31 cellular contexts compared by ENCODE assay signal in genomic region chr6:135672256-135672655, GRCh38.
"Had no signal": no experiment of that assay in that cellular context is flagged by ENCODE, and none has a peak within 500 bp of the region (broad histone marks: within the 10 kb centered on the region; RNA-seq: fewer than 3 reads in every experiment).

No MANE protein-coding gene starts in this region.

- H3K9ac ChIP-seq: neural progenitor cell, parathyroid adenoma had no signal

- H3K9me3 Mint-ChIP-seq: immature natural killer cell; naive B cell; natural killer cell; nephron progenitor cell; stimulated activated naive B cell treated with anti-CD40 and anti-IgM and Interleukin-4, amounts not matched to agents 10 μg/mL and 1 μg/mL and 100 μg/mL, for 72 hours; stimulated activated naive CD8-positive, alpha-beta T cell treated with anti-CD3 and anti-CD28 coated beads, Interleukin-15, Interleukin-2, amounts not matched to agents 100 ng/mL and 50 ng/mL, for 24 hours had no signal

- H3K27ac Mint-ChIP-seq: immature natural killer cell; mesothelial cell of epicardium; natural killer cell; nephron progenitor cell; neural progenitor cell; stimulated activated naive B cell treated with anti-CD40 and anti-IgM and Interleukin-4, amounts not matched to agents 10 μg/mL and 1 μg/mL and 100 μg/mL, for 72 hours had no signal

- H3K4me1 Mint-ChIP-seq: immature natural killer cell, natural killer cell, neural progenitor cell had no signal

- H2AFZ ChIP-seq: neural progenitor cell, parathyroid adenoma had no signal

- H3K4me1 ChIP-seq: left lung, lower lobe of right lung, neural progenitor cell, parathyroid adenoma, thyroid gland had no signal

- ATAC-seq: heart left ventricle; left colon; left lung; lower lobe of right lung; natural killer cell; psoas muscle; sciatic nerve; stimulated activated naive B cell treated with anti-CD40 and anti-IgM and Interleukin-4, amounts not matched to agents 10 μg/mL and 1 μg/mL and 100 μg/mL, for 72 hours had no signal

- H3K27ac ChIP-seq: heart left ventricle, left lung, lower lobe of right lung, neural progenitor cell, neutrophil, parathyroid adenoma, psoas muscle, skin epidermis, thyroid gland, transverse colon, upper lobe of left lung had no signal

- DNase-seq: heart left ventricle; hypothalamus; immature natural killer cell; kidney; left colon; lower lobe of right lung; mammary epithelial cell; mesendoderm; naive B cell; natural killer cell; nephron progenitor cell; occipital lobe; stimulated activated CD4-positive, alpha-beta T cell treated with anti-CD3 and anti-CD28 coated beads, Interleukin-12 subunit alpha, Interleukin-12 subunit beta, amount 100 ng/mL, for 4 hours; stimulated activated CD4-positive, alpha-beta T cell treated with anti-CD3 and anti-CD28 coated beads, Interleukin-15, amount 100 ng/mL, for 24 hours; stimulated activated CD4-positive, alpha-beta T cell treated with anti-CD3 and anti-CD28 coated beads, Interleukin-2, amount 100 ng/mL, for 24 hours; stimulated activated CD4-positive, alpha-beta T cell treated with anti-CD3 and anti-CD28 coated beads, Interleukin-4, amount 100 ng/mL, for 1 hour; stimulated activated naive B cell treated with anti-CD40 and anti-IgM and Interleukin-4, amounts not matched to agents 10 μg/mL and 1 μg/mL and 100 μg/mL, for 72 hours; substantia nigra; thyroid gland; transverse colon; upper lobe of left lung had no signal

- H3K4me2 ChIP-seq: neural progenitor cell had no signal

- H3K4me3 ChIP-seq: heart left ventricle, left lung, lower lobe of right lung, neural progenitor cell, psoas muscle, skin epidermis, thyroid gland, transverse colon, upper lobe of left lung had no signal

- FAIRE-seq: islet of Langerhans, kidney had no signal

- H3K9me3 ChIP-seq: left lung, lower lobe of right lung, neutrophil, psoas muscle, thyroid gland, transverse colon, upper lobe of left lung had no signal

- H3K4me3 Mint-ChIP-seq: immature natural killer cell; mesothelial cell of epicardium; naive B cell; natural killer cell; nephron progenitor cell; neural progenitor cell; stimulated activated naive B cell treated with anti-CD40 and anti-IgM and Interleukin-4, amounts not matched to agents 10 μg/mL and 1 μg/mL and 100 μg/mL, for 72 hours; stimulated activated naive CD8-positive, alpha-beta T cell treated with anti-CD3 and anti-CD28 coated beads, Interleukin-15, Interleukin-2, amounts not matched to agents 100 ng/mL and 50 ng/mL, for 24 hours had no signal

- H3K36me3 ChIP-seq: heart left ventricle, left lung, lower lobe of right lung, neural progenitor cell, neutrophil, thyroid gland, transverse colon, upper lobe of left lung had no signal

- H3K79me2 ChIP-seq: parathyroid adenoma had no signal

- H3K27me3 ChIP-seq: heart left ventricle, left lung, neural progenitor cell, neutrophil, thyroid gland, transverse colon, upper lobe of left lung had no signal

- H3K36me3 Mint-ChIP-seq: immature natural killer cell; mesothelial cell of epicardium; naive B cell; natural killer cell; neural progenitor cell; stimulated activated naive B cell treated with anti-CD40 and anti-IgM and Interleukin-4, amounts not matched to agents 10 μg/mL and 1 μg/mL and 100 μg/mL, for 72 hours had no signal
